Comparison of ENCODE assay signal across 8 cellular contexts in genomic region chr1:207797229-207797973, GRCh38. TPM values are rescaled to one million over a fixed set of nuclear protein-coding genes. Genes with fewer than 3 reads are reported as not detected.
A peak's percentile ranks its signal among the peaks of the same experiment; 100 is the strongest.
DNase-seq lines count a peak whose midpoint lies in the region; ATAC-seq, FAIRE-seq and TF ChIP-seq lines count a peak whose summit lies in the region.

No MANE protein-coding gene starts in this region.

- TF ChIP-seq CTCF in D721Med (IDR thresholded peaks at IDR 0.05; ENCODE audit: insufficient read depth, missing control alignments), result peak; percentile 94
- peak; percentile 84 for TF ChIP-seq CTCF in osteoblast (IDR thresholded peaks at IDR 0.05; ENCODE audit: extremely low read depth, low read depth, low read length)
- TF ChIP-seq CTCF in tibial artery (IDR thresholded peaks at IDR 0.05), result peak; percentile 76 to 81

- H4K20me1 ChIP-seq in osteoblast (ENCODE audit: insufficient read depth, low read length), result no peaks in the 10 kb centered on the region

- H3K36me3 ChIP-seq in osteoblast (ENCODE audit: insufficient read depth, low read length), result peaks cover 28% of the 10 kb centered on the region
- peaks cover 14 to 38% (median 34%) of the 10 kb centered on the region in 3 donors for H3K36me3 ChIP-seq in tibial artery

- H3K4me2 ChIP-seq in osteoblast (ENCODE audit: insufficient read depth, low read length), result peak overlapping the region; percentile 44

- intact Hi-C loops in tibial artery (cut with DNase I; ENCODE audit: low total_unique reads), result no loop called here

- no peak overlapping the region for H3K4me3 ChIP-seq in osteoblast (ENCODE audit: insufficient read depth, low read length)
- no peak overlapping the region for H3K4me3 ChIP-seq in tibial artery

- FAIRE-seq in D721Med (lab: Jason Lieb, UNC) (peak; percentile 95), frontal cortex (lab: Jason Lieb, UNC) (peak; percentile 93)

- H3K4me1 ChIP-seq in osteoblast (ENCODE audit: insufficient read depth, low read length) (peaks cover 14% of the 10 kb centered on the region), tibial artery (peaks cover 0 to 4% (median 0%) of the 10 kb centered on the region in 4 donors)

- no peaks in the 10 kb centered on the region for H3K79me2 ChIP-seq in osteoblast (ENCODE audit: insufficient read depth, low read length)

- H3K27me3 ChIP-seq in osteoblast (ENCODE audit: insufficient read depth, low read length), result no peaks in the 10 kb centered on the region
- H3K27me3 ChIP-seq in tibial artery, result no peaks in the 10 kb centered on the region

- peak; percentile 74 for ATAC-seq in GM21619 (IDR thresholded peaks at IDR 0.05; ENCODE audit: unreplicated experiment)

- H3K9me3 ChIP-seq in osteoblast (ENCODE audit: low read depth, low read length), result no peaks in the 10 kb centered on the region
- H3K9me3 ChIP-seq in tibial artery, result no peaks in the 10 kb centered on the region

- DNase-seq in D721Med (ENCODE audit: insufficient read length, low spot score), result no peak
- DNase-seq in Kasumi-1 (lab: John Stamatoyannopoulos, UW), result peak; percentile 83 to 92
- peak; percentile 83 for DNase-seq in SIG-M5 treated with dmso at 0.1 percent for 504 hours (lab: John Stamatoyannopoulos, UW; ENCODE audit: unreplicated experiment)
- DNase-seq in activated effector memory CD4-positive, alpha-beta T cell treated with Interleukin-2 at 50 U/mL for 16 hours, result peak; percentile 59
- DNase-seq in frontal cortex (ENCODE audit: low spot score in 2 of 2), result peak; percentile 17 to 64
- peak; percentile 59 for DNase-seq in osteoblast (ENCODE audit: insufficient read length, low spot score, missing footprints)
- DNase-seq in tibial artery, result peak; percentile 91 to 92

- H2AFZ ChIP-seq in osteoblast (ENCODE audit: low read length), result no peak overlapping the region

- H3K27ac ChIP-seq in osteoblast (ENCODE audit: low read depth, low read length), result peak overlapping the region; percentile 19
- H3K27ac ChIP-seq in tibial artery, result peak overlapping the region in 1 of 2 donors; percentile 39

RNA-seq across cellular contexts. Expression of gene CD46, which starts 45.5 kb away (rescaled TPM):
- total RNA-seq in frontal cortex (87.6 TPM), osteoblast (92.6 and 98.7 TPM in 2 replicates)
